16 cellular contexts compared by ENCODE assay signal in genomic region chr3:127442551-127442950, GRCh38.
A peak's percentile ranks its signal among the peaks of the same experiment; 100 is the strongest.
DNase-seq lines count a peak whose midpoint lies in the region; ATAC-seq and TF ChIP-seq lines count a peak whose summit lies in the region.
"Had no signal": no experiment of that assay in that cellular context is flagged by ENCODE, and none has a peak within 500 bp of the region (broad histone marks: within the 10 kb centered on the region; RNA-seq: fewer than 3 reads in every experiment).

No MANE protein-coding gene starts in this region.

- intact Hi-C loops in cardiac septum (cut with DNase I), result no loop called here
- intact Hi-C loops in left ventricle myocardium superior (cut with micrococcal nuclease), result no loop called here
- intact Hi-C loops in stomach (cut with DNase I; ENCODE audit: low total_unique reads), result no loop called here
- intact Hi-C loops in left colon (cut with DNase I, micrococcal nuclease), result no loop called here

- H3K27ac Mint-ChIP-seq in chondrocyte (ENCODE audit: unreplicated experiment) (no peak overlapping the region), mesothelial cell of epicardium (no peak overlapping the region), WTC11 (no peak overlapping the region)

- no peaks in the 10 kb centered on the region for H3K36me3 ChIP-seq in stomach

- CTCF ChIA-PET in WTC11 (lab: Charles Lee), result interaction anchor here (0.7 to 1.5 kb wide), 2 partner anchors 13 to 31 kb away, joined by 3 to 7 read pairs; no protein-coding TSS in a partner anchor

- peaks cover 17% of the 10 kb centered on the region for H3K27me3 Mint-ChIP-seq in chondrocyte (ENCODE audit: low read depth)
- peaks cover 38% of the 10 kb centered on the region for H3K27me3 Mint-ChIP-seq in mesothelial cell of epicardium (ENCODE audit: low read depth)
- no peaks in the 10 kb centered on the region for H3K27me3 Mint-ChIP-seq in WTC11 (ENCODE audit: low read depth)

- no peak for TF ChIP-seq EP300 in stomach (IDR thresholded peaks at IDR 0.05)

- WGBS in stomach, 5 donors, result 72 to 80% (median 74%) methylated on average over 5 of the region's 5 CpGs

- TF ChIP-seq POLR2A in stomach (IDR thresholded peaks at IDR 0.05), result no peak

- H3K4me1 ChIP-seq in stomach, result no peaks in the 10 kb centered on the region

- H3K36me3 Mint-ChIP-seq in chondrocyte (ENCODE audit: low read depth) (no peaks in the 10 kb centered on the region), mesothelial cell of epicardium (no peaks in the 10 kb centered on the region), WTC11 (no peaks in the 10 kb centered on the region)

- ATAC-seq in left ventricle myocardium superior (no peak), left colon (no peak), WTC11 (no peak)
- ATAC-seq: Panc1 had no signal

- TF ChIP-seq CTCF in chondrocyte (IDR thresholded peaks at IDR 0.05) (no peak), mesothelial cell of epicardium (IDR thresholded peaks at IDR 0.05; ENCODE audit: unreplicated experiment) (no peak), stomach (IDR thresholded peaks at IDR 0.05) (no peak), WTC11 (IDR thresholded peaks at IDR 0.05) (no peak)

- no peaks in the 10 kb centered on the region for H3K27me3 ChIP-seq in stomach

- H3K9me3 Mint-ChIP-seq in chondrocyte (ENCODE audit: low read depth) (peaks cover 4% of the 10 kb centered on the region), mesothelial cell of epicardium (no peaks in the 10 kb centered on the region), WTC11 (no peaks in the 10 kb centered on the region)

- POLR2A ChIA-PET in WTC11 (lab: Charles Lee), result no interaction called here

- H3K4me3 Mint-ChIP-seq in chondrocyte (ENCODE audit: unreplicated experiment) (no peak overlapping the region), mesothelial cell of epicardium (no peak overlapping the region), WTC11 (no peak overlapping the region)

- H3K4me3 ChIP-seq in stomach, result no peak overlapping the region

- H3K27ac ChIP-seq in stomach, result no peak overlapping the region

- H3K9me3 ChIP-seq in stomach, result no peaks in the 10 kb centered on the region

- no peaks in the 10 kb centered on the region for H3K4me1 Mint-ChIP-seq in chondrocyte (ENCODE audit: low read depth)
- no peaks in the 10 kb centered on the region for H3K4me1 Mint-ChIP-seq in mesothelial cell of epicardium
- H3K4me1 Mint-ChIP-seq in WTC11, result peaks cover 6% of the 10 kb centered on the region

- DNase-seq in cardiac septum (ENCODE audit: low spot score) (peak; percentile 33), left ventricle myocardium superior (no peak), chondrocyte (ENCODE audit: low spot score) (peak; percentile 37), mesothelial cell of epicardium (ENCODE audit: low spot score in 2 of 2, unreplicated experiment in 2 of 2) (peak; percentile 1 to 11), stomach (peak; percentile 23), left colon (no peak), NCI-H2029 (lab: John Stamatoyannopoulos, UW) (no peak), WTC11 (ENCODE audit: low spot score) (no peak)
- DNase-seq: COR-L47, GF-D8, GOT3, NCI-H1105 treated with DMSO at 0.1 percent for 48 hours, NCI-H187, NCI-H446 treated with DMSO at 0.1 percent for 48 hours, SHP77 had no signal

TF ChIP-seq in WTC11, 78 proteins besides CTCF, POLR2A, EP300 and RAD21 (continues in another document):
- TF ChIP-seq ETV6 (CRISPR knock-in tag; IDR thresholded peaks at IDR 0.05) (no peak), TEAD4 (CRISPR knock-in tag; IDR thresholded peaks at IDR 0.05) (no peak), NR2C2 (CRISPR knock-in tag; IDR thresholded peaks at IDR 0.05) (no peak), RORB (CRISPR knock-in tag; IDR thresholded peaks at IDR 0.05) (no peak), MAX (CRISPR knock-in tag; IDR thresholded peaks at IDR 0.05) (no peak), JUN (CRISPR knock-in tag; IDR thresholded peaks at IDR 0.05) (no peak), ARID4B (CRISPR knock-in tag; IDR thresholded peaks at IDR 0.05; ENCODE audit: borderline replicate concordance) (no peak), FOXK1 (CRISPR knock-in tag; IDR thresholded peaks at IDR 0.05) (no peak), ATF3 (CRISPR knock-in tag; conservative IDR thresholded peaks at IDR 0.05) (no peak), NR1H2 (CRISPR knock-in tag; IDR thresholded peaks at IDR 0.05) (no peak), SP1 (CRISPR knock-in tag; conservative IDR thresholded peaks at IDR 0.05) (no peak)
- TF ChIP-seq, protein P1, sequence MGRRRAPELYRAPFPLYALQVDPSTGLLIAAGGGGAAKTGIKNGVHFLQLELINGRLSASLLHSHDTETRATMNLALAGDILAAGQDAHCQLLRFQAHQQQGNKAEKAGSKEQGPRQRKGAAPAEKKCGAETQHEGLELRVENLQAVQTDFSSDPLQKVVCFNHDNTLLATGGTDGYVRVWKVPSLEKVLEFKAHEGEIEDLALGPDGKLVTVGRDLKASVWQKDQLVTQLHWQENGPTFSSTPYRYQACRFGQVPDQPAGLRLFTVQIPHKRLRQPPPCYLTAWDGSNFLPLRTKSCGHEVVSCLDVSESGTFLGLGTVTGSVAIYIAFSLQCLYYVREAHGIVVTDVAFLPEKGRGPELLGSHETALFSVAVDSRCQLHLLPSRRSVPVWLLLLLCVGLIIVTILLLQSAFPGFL (CRISPR knock-in tag; IDR thresholded peaks at IDR 0.05; ENCODE audit: borderline replicate concordance), result no peak
- TF ChIP-seq, protein P2, sequence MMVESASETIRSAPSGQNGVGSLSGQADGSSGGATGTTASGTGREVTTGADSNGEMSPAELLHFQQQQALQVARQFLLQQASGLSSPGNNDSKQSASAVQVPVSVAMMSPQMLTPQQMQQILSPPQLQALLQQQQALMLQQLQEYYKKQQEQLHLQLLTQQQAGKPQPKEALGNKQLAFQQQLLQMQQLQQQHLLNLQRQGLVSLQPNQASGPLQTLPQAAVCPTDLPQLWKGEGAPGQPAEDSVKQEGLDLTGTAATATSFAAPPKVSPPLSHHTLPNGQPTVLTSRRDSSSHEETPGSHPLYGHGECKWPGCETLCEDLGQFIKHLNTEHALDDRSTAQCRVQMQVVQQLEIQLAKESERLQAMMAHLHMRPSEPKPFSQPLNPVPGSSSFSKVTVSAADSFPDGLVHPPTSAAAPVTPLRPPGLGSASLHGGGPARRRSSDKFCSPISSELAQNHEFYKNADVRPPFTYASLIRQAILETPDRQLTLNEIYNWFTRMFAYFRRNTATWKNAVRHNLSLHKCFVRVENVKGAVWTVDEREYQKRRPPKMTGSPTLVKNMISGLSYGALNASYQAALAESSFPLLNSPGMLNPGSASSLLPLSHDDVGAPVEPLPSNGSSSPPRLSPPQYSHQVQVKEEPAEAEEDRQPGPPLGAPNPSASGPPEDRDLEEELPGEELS (CRISPR knock-in tag; IDR thresholded peaks at IDR 0.05), result no peak
- TF ChIP-seq, protein P3, sequence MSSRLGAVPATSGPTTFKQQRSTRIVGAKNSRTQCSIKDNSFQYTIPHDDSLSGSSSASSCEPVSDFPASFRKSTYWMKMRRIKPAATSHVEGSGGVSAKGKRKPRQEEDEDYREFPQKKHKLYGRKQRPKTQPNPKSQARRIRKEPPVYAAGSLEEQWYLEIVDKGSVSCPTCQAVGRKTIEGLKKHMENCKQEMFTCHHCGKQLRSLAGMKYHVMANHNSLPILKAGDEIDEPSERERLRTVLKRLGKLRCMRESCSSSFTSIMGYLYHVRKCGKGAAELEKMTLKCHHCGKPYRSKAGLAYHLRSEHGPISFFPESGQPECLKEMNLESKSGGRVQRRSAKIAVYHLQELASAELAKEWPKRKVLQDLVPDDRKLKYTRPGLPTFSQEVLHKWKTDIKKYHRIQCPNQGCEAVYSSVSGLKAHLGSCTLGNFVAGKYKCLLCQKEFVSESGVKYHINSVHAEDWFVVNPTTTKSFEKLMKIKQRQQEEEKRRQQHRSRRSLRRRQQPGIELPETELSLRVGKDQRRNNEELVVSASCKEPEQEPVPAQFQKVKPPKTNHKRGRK (CRISPR knock-in tag; IDR thresholded peaks at IDR 0.05; ENCODE audit: borderline replicate concordance), result no peak

Comparison
In these comparisons a context has a peak if more than half of its experiments do, and no peak if none do; other contexts are left out.
1. DNase-seq: peak in cardiac septum (single experiment), chondrocyte (single experiment), mesothelial cell of epicardium (2 of 2) and stomach (single experiment); none in left ventricle myocardium superior (single experiment), left colon (0 of 2), NCI-H2029 (single experiment) and WTC11 (single experiment).